In the genomic region with DNA sequence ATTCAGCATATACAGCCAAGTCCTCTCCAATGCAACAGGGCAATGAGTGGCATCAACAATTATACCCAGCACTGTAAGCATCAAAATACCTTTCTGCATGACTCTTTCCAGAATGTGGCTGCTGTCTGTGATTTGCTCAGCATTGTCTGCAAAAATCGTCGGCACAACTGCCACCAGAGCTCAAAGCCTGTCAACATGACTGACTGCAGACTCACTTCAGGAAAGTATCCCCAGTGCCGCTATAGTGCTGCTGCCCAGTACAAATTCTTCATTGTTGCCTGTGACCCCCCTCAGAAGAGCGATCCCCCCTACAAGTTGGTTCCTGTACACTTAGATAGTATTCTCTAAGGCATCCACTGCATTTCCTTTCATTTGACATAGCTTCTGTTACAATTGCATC, we compare ENCODE assay signal across 9 cellular contexts. TPM values are rescaled to one million over a fixed set of nuclear protein-coding genes. Genes with fewer than 3 reads are reported as not detected.
A peak's percentile ranks its signal among the peaks of the same experiment; 100 is the strongest.
DNase-seq lines count a peak whose midpoint lies in the region; ATAC-seq, FAIRE-seq and TF ChIP-seq lines count a peak whose summit lies in the region.
"Had no signal": no experiment of that assay in that cellular context is flagged by ENCODE, and none has a peak within 500 bp of the region (broad histone marks: within the 10 kb centered on the region; RNA-seq: fewer than 3 reads in every experiment).

No MANE protein-coding gene starts in this region.

- no peaks in the 10 kb centered on the region for H3K27me3 ChIP-seq in CD8-positive, alpha-beta T cell (ENCODE audit: insufficient read depth, low read length)
- H3K27me3 ChIP-seq in MM.1S (replicated peaks; ENCODE audit: insufficient read depth, low read length) (no peaks in the 10 kb centered on the region), H1 (replicated peaks in 1 of 4; ENCODE audit: control insufficient read depth in 3 of 4, extremely low read depth in 1 of 4, insufficient read depth in 3 of 4, low read length in 3 of 4) (no peaks in the 10 kb centered on the region), neuron (ENCODE audit: insufficient read depth, low read length) (no peaks in the 10 kb centered on the region)

- H4K91ac ChIP-seq in H1 (replicated peaks; ENCODE audit: insufficient read length, low read length), result peak overlapping the region; percentile 76

- H3K14ac ChIP-seq in H1 (ENCODE audit: insufficient read length), result no peak overlapping the region

- H3K36me3 ChIP-seq in CD8-positive, alpha-beta T cell (ENCODE audit: insufficient read depth, low read length), result no peaks in the 10 kb centered on the region
- H3K36me3 ChIP-seq in MM.1S (replicated peaks; ENCODE audit: insufficient read depth, low read length) (no peaks in the 10 kb centered on the region), H1 (ENCODE audit: control insufficient read depth in 2 of 4, insufficient read depth in 4 of 4, low read length in 3 of 4) (no peaks in the 10 kb centered on the region), neuron (ENCODE audit: insufficient read depth, low read length) (no peaks in the 10 kb centered on the region)

- no peak for ATAC-seq in CD8-positive, alpha-beta T cell
- no peak for ATAC-seq in HG03460 (IDR thresholded peaks at IDR 0.05; ENCODE audit: unreplicated experiment)
- ATAC-seq in GM21360 (IDR thresholded peaks at IDR 0.05; ENCODE audit: unreplicated experiment), result no peak

- no peak for TF ChIP-seq EP300 in H1 (IDR thresholded peaks at IDR 0.05; ENCODE audit: borderline replicate concordance in 1 of 2, low read depth in 2 of 2, low read length in 2 of 2)

- H3K27ac Mint-ChIP-seq in CD8-positive, alpha-beta T cell, result peak overlapping the region; percentile 72
- H3K27ac Mint-ChIP-seq in glutamatergic neuron (ENCODE audit: unreplicated experiment), result no peak overlapping the region

- CTCF ChIA-PET in CD8-positive, alpha-beta T cell (lab: Charles Lee), result interaction anchor here (0.9 to 1.4 kb wide), 3 partner anchors 76 to 168 kb away, joined by 3 read pairs; no protein-coding TSS in a partner anchor
- CTCF ChIA-PET in H1 (lab: Charles Lee; ENCODE audit: partially characterized antibody), result interaction anchor here (0.8 to 2.5 kb wide), 3 partner anchors 9 to 73 kb away, joined by 3 to 10 read pairs (median 3); no protein-coding TSS in a partner anchor

- no peak for FAIRE-seq in H1 (lab: Jason Lieb, UNC)

- peaks cover 32% of the 10 kb centered on the region for H3K4me1 Mint-ChIP-seq in CD8-positive, alpha-beta T cell (ENCODE audit: low read depth)
- no peaks in the 10 kb centered on the region for H3K4me1 Mint-ChIP-seq in glutamatergic neuron (ENCODE audit: low read depth, unreplicated experiment)

- H3F3A ChIP-seq in MM.1S (ENCODE audit: insufficient read depth, low read length), result no peaks in the 10 kb centered on the region

- no peaks in the 10 kb centered on the region for H3K9me2 ChIP-seq in MM.1S (replicated peaks; ENCODE audit: insufficient read depth, low read length)

- no peaks in the 10 kb centered on the region for H3K79me1 ChIP-seq in H1 (ENCODE audit: low read depth, low read length)

- H2BK5ac ChIP-seq in H1 (ENCODE audit: low read depth, low read length), result peak overlapping the region; percentile 7; the same call in 1 of the 2 replicates

- no peak for TF ChIP-seq RAD21 in H1 (IDR thresholded peaks at IDR 0.05 in 1 of 2, conservative IDR thresholded peaks at IDR 0.05 in 1 of 2; ENCODE audit: low read depth in 2 of 2, low read length in 2 of 2)

- intact Hi-C loops in CD8-positive, alpha-beta T cell (cut with DNase I, micrococcal nuclease), result no loop called here

- no peak overlapping the region for H4K5ac ChIP-seq in H1 (ENCODE audit: insufficient read length, low read depth, low read length)

- H3K4me2 ChIP-seq in MM.1S (ENCODE audit: low read depth, low read length) (peak overlapping the region; percentile 60), H1 (ENCODE audit: insufficient read depth in 1 of 2, low read depth in 2 of 2, low read length in 2 of 2) (peak overlapping the region; percentile 26 to 38; a peak in 3 of 4 replicates)

- H3K4me3 ChIP-seq in CD8-positive, alpha-beta T cell (ENCODE audit: low read depth, low read length), result peak overlapping the region; percentile 22
- peak overlapping the region; percentile 42 for H3K4me3 ChIP-seq in MM.1S (ENCODE audit: low read length)
- no peak overlapping the region for H3K4me3 ChIP-seq in H1 (ENCODE audit: extremely low read depth in 1 of 4, insufficient read depth in 2 of 4, low read depth in 3 of 4, low read length in 4 of 4)
- peak overlapping the region; percentile 44 for H3K4me3 ChIP-seq in neuron (ENCODE audit: low read length)

- H2AK5ac ChIP-seq in H1 (ENCODE audit: low read depth, low read length), result no peak overlapping the region

- no peak overlapping the region for H4K8ac ChIP-seq in H1 (ENCODE audit: extremely low read depth, insufficient read depth, low read length)

- no peaks in the 10 kb centered on the region for H4K20me1 ChIP-seq in MM.1S (ENCODE audit: insufficient read depth, low read length)
- H4K20me1 ChIP-seq in H1 (replicated peaks in 1 of 2; ENCODE audit: control insufficient read depth in 1 of 2, insufficient read depth in 2 of 2, low read length in 2 of 2), result no peaks in the 10 kb centered on the region

- H3K18ac ChIP-seq in H1 (ENCODE audit: extremely low read depth, low read length), result peak overlapping the region; percentile 84; the same call in 1 of the 2 replicates

- 70% methylated on average over 4 of the region's 4 CpGs; no CpG with 5 or more reads in 1 of the 2 experiments for WGBS in H1 (ENCODE audit: extremely low coverage in 1 of 2, insufficient coverage in 1 of 2, insufficient read length in 1 of 2, insufficient replicate concordance in 2 of 2, low coverage in 1 of 2, low lambda C conversion rate in 2 of 2, missing lambda C conversion rate in 1 of 2), 2 experiments

- no peak overlapping the region for H3K9ac ChIP-seq in MM.1S (ENCODE audit: low read length)
- no peak overlapping the region for H3K9ac ChIP-seq in H1 (replicated peaks in 1 of 4; ENCODE audit: extremely low read depth in 1 of 4, low read depth in 3 of 4, low read length in 3 of 4)

- POLR2A ChIA-PET in CD8-positive, alpha-beta T cell (lab: Charles Lee), result no interaction called here
- POLR2A ChIA-PET in H1 (lab: Charles Lee; ENCODE audit: partially characterized antibody), result no interaction called here

- H2BK15ac ChIP-seq in H1 (ENCODE audit: low read length), result no peak overlapping the region

- H3K4me1 ChIP-seq in CD8-positive, alpha-beta T cell (ENCODE audit: insufficient read depth, low read length), result peaks cover 29% of the 10 kb centered on the region
- H3K4me1 ChIP-seq in MM.1S (ENCODE audit: low read length), result no peaks in the 10 kb centered on the region
- H3K4me1 ChIP-seq in H1 (replicated peaks in 1 of 4; ENCODE audit: control insufficient read depth in 3 of 4, insufficient read depth in 4 of 4, low read length in 3 of 4), result peaks cover 4 to 11% (median 5%) of the 10 kb centered on the region in 4 experiments; a peak in 6 of 7 replicates
- H3K4me1 ChIP-seq in neuron (ENCODE audit: insufficient read depth, low read length), result peaks cover 15% of the 10 kb centered on the region

- peak in 1 of 7 experiments; percentile 49 for DNase-seq in CD8-positive, alpha-beta T cell
- DNase-seq in MM.1S, result no peak
- no peak for DNase-seq in H1 (ENCODE audit: low read depth in 1 of 2, low spot score in 2 of 2)
- no peak for DNase-seq in glutamatergic neuron
- DNase-seq in activated CD4-positive, alpha-beta T cell treated with anti-CD3 and anti-CD28 coated beads, Interleukin-2, amount 50 U/mL, for 4 hours, result no peak

- no peak overlapping the region for H3K27ac ChIP-seq in CD8-positive, alpha-beta T cell (ENCODE audit: low read depth, low read length)
- peak overlapping the region; percentile 63; the same call in 1 of the 2 replicates for H3K27ac ChIP-seq in MM.1S (ENCODE audit: low read length)
- no peak overlapping the region for H3K27ac ChIP-seq in H1 (ENCODE audit: low read depth, low read length)

- no peak overlapping the region for H3K23ac ChIP-seq in H1 (ENCODE audit: insufficient read length)

- no peaks in the 10 kb centered on the region for H3K9me3 Mint-ChIP-seq in CD8-positive, alpha-beta T cell
- peaks cover 2% of the 10 kb centered on the region for H3K9me3 Mint-ChIP-seq in glutamatergic neuron (ENCODE audit: unreplicated experiment)

- H2BK12ac ChIP-seq in H1 (ENCODE audit: low read depth, low read length), result peak overlapping the region; percentile 96; the same call in 1 of the 2 replicates

- no peaks in the 10 kb centered on the region for H3K27me3 Mint-ChIP-seq in CD8-positive, alpha-beta T cell (ENCODE audit: low read depth)
- no peaks in the 10 kb centered on the region for H3K27me3 Mint-ChIP-seq in glutamatergic neuron (ENCODE audit: unreplicated experiment)

- no peak for TF ChIP-seq CTCF in CD8-positive, alpha-beta T cell (IDR thresholded peaks at IDR 0.05)
- TF ChIP-seq CTCF in MM.1S (IDR thresholded peaks at IDR 0.05; ENCODE audit: low read length), result no peak
- TF ChIP-seq CTCF in H1 (IDR thresholded peaks at IDR 0.05; ENCODE audit: control extremely low read depth in 1 of 3, insufficient read depth in 1 of 3, low read depth in 1 of 3, low read length in 3 of 3), result no peak
- TF ChIP-seq CTCF in glutamatergic neuron (IDR thresholded peaks at IDR 0.05; ENCODE audit: partially characterized antibody, unreplicated experiment), result no peak

- TF ChIP-seq POLR2A in H1 (IDR thresholded peaks at IDR 0.05; ENCODE audit: control extremely low read depth in 1 of 2, low read depth in 2 of 2, low read length in 2 of 2), result no peak

- no peaks in the 10 kb centered on the region for H3K23me2 ChIP-seq in H1 (ENCODE audit: low read depth, low read length)

- peak overlapping the region; percentile 67 for H2AFZ ChIP-seq in MM.1S (ENCODE audit: low read length)
- H2AFZ ChIP-seq in H1 (ENCODE audit: low read length), result no peak overlapping the region; the same call in 1 of the 2 replicates
- H2AFZ ChIP-seq in neuron (ENCODE audit: low read depth, low read length), result peak overlapping the region; percentile 85

- H3K79me2 ChIP-seq in MM.1S (ENCODE audit: low read length) (no peaks in the 10 kb centered on the region), H1 (ENCODE audit: control insufficient read depth in 1 of 2, insufficient read depth in 2 of 2, low read length in 2 of 2) (no peaks in the 10 kb centered on the region)

- no peaks in the 10 kb centered on the region for H3K9me3 ChIP-seq in CD8-positive, alpha-beta T cell (ENCODE audit: low read length)
- H3K9me3 ChIP-seq in MM.1S (replicated peaks; ENCODE audit: insufficient read depth, low read length) (no peaks in the 10 kb centered on the region), H1 (ENCODE audit: insufficient read depth in 2 of 2, low read depth in 1 of 2, low read length in 1 of 2) (no peaks in the 10 kb centered on the region), neuron (ENCODE audit: low read length) (no peaks in the 10 kb centered on the region)

- H3K56ac ChIP-seq in H1 (replicated peaks; ENCODE audit: insufficient read length, low read depth, low read length), result no peak overlapping the region

- H2BK20ac ChIP-seq in H1 (ENCODE audit: low read length), result peak overlapping the region; percentile 6; the same call in 1 of the 2 replicates

- peak overlapping the region; percentile 57 for H2BK120ac ChIP-seq in H1 (replicated peaks; ENCODE audit: low read depth, low read length)

- no peaks in the 10 kb centered on the region for H3K36me3 Mint-ChIP-seq in CD8-positive, alpha-beta T cell
- no peaks in the 10 kb centered on the region for H3K36me3 Mint-ChIP-seq in glutamatergic neuron (ENCODE audit: unreplicated experiment)

- H3K4me3 Mint-ChIP-seq in CD8-positive, alpha-beta T cell, result peak overlapping the region; percentile 71
- H3K4me3 Mint-ChIP-seq in glutamatergic neuron (ENCODE audit: unreplicated experiment), result no peak overlapping the region

- H3K4ac ChIP-seq in H1 (replicated peaks; ENCODE audit: insufficient read length, low read depth, low read length), result peak overlapping the region; percentile 93

RNA-seq across cellular contexts. Expression of gene RNASE6, which starts 0.7 kb away (rescaled TPM):
- under 1 TPM in 1 of 2 experiments, not detected in 1; 0.33 TPM for total RNA-seq in CD8-positive, alpha-beta T cell
- not detected in 2 replicates for total RNA-seq in H1 (2021; fragmentation: NEBNext Ultra II Directional; extraction: Animal tissue kit (Norgen Biotek cat#: 25700))
- polyA plus RNA-seq in H1 (2011; rRNA removed), result 0.12 TPM in 1 of 2 replicates, not detected in the other
- polyA plus RNA-seq in H1 (2011; cell fraction: cytosol; rRNA removed), result not detected
- polyA plus RNA-seq in H1 (2011; cell fraction: nucleus; rRNA removed), result not detected
- polyA plus RNA-seq in H1 (2012, experiment 1 of 2), result not detected in 4 replicates
- 0.25 TPM for polyA plus RNA-seq in H1 (2012, experiment 2 of 2)
- 0.22 TPM for polyA plus RNA-seq in H1 (2013, experiment 1 of 2)
- 0.42 TPM for polyA plus RNA-seq in H1 (2013, experiment 2 of 2)
- polyA minus RNA-seq in H1 (2011; rRNA and poly(A)+ RNA removed), result not detected in 2 replicates
- polyA minus RNA-seq in H1 (2011; cell fraction: cytosol; rRNA and poly(A)+ RNA removed), result not detected
- polyA minus RNA-seq in H1 (2011; cell fraction: nucleus; rRNA and poly(A)+ RNA removed), result not detected
- total RNA-seq in glutamatergic neuron (ENCODE audit: unreplicated experiment), result not detected

RNA-seq across cellular contexts. Expression of gene EDDM3B, which starts 13.6 kb away (rescaled TPM):
- not detected for total RNA-seq in CD8-positive, alpha-beta T cell
- not detected in 2 replicates for total RNA-seq in H1 (2021; fragmentation: NEBNext Ultra II Directional; extraction: Animal tissue kit (Norgen Biotek cat#: 25700))
- not detected in 2 replicates for polyA plus RNA-seq in H1 (2011; rRNA removed)
- not detected for polyA plus RNA-seq in H1 (2011; cell fraction: cytosol; rRNA removed)
- polyA plus RNA-seq in H1 (2011; cell fraction: nucleus; rRNA removed), result not detected
- polyA plus RNA-seq in H1 (2012, experiment 1 of 2), result not detected in 4 replicates
- polyA plus RNA-seq in H1 (2012, experiment 2 of 2), result not detected
- not detected for polyA plus RNA-seq in H1 (2013, experiment 1 of 2)
- not detected for polyA plus RNA-seq in H1 (2013, experiment 2 of 2)
- polyA minus RNA-seq in H1 (2011; rRNA and poly(A)+ RNA removed), result not detected in 2 replicates
- not detected for polyA minus RNA-seq in H1 (2011; cell fraction: cytosol; rRNA and poly(A)+ RNA removed)
- not detected for polyA minus RNA-seq in H1 (2011; cell fraction: nucleus; rRNA and poly(A)+ RNA removed)
- total RNA-seq in glutamatergic neuron (ENCODE audit: unreplicated experiment), result not detected
- total RNA-seq: Daoy had no signal

RNA-seq across cellular contexts. Expression of gene RNASE1, which starts 20.8 kb away (rescaled TPM):
- not detected for total RNA-seq in CD8-positive, alpha-beta T cell
- 2.2 and 3.0 TPM in 2 replicates for total RNA-seq in H1 (2021; fragmentation: NEBNext Ultra II Directional; extraction: Animal tissue kit (Norgen Biotek cat#: 25700))
- polyA plus RNA-seq in H1 (2011; rRNA removed), result 10.2 and 13.4 TPM in 2 replicates
- 9.9 TPM for polyA plus RNA-seq in H1 (2011; cell fraction: cytosol; rRNA removed)
- 44.7 TPM for polyA plus RNA-seq in H1 (2011; cell fraction: nucleus; rRNA removed)
- polyA plus RNA-seq in H1 (2012, experiment 1 of 2), result 5.2 to 10.2 TPM (median 9.3 TPM) in 4 replicates
- 3.0 TPM for polyA plus RNA-seq in H1 (2012, experiment 2 of 2)
- polyA plus RNA-seq in H1 (2013, experiment 1 of 2), result 0.87 TPM
- 0.85 TPM for polyA plus RNA-seq in H1 (2013, experiment 2 of 2)
- 6.5 and 7.7 TPM in 2 replicates for polyA minus RNA-seq in H1 (2011; rRNA and poly(A)+ RNA removed)
- polyA minus RNA-seq in H1 (2011; cell fraction: cytosol; rRNA and poly(A)+ RNA removed), result not detected
- 3.8 TPM for polyA minus RNA-seq in H1 (2011; cell fraction: nucleus; rRNA and poly(A)+ RNA removed)
- not detected for total RNA-seq in glutamatergic neuron (ENCODE audit: unreplicated experiment)

RNA-seq across cellular contexts. Expression of gene EDDM3A, which starts 36.1 kb away (rescaled TPM):
- total RNA-seq in CD8-positive, alpha-beta T cell, result not detected
- not detected in 2 replicates for total RNA-seq in H1 (2021; fragmentation: NEBNext Ultra II Directional; extraction: Animal tissue kit (Norgen Biotek cat#: 25700))
- polyA plus RNA-seq in H1 (2011; rRNA removed), result 0.09 and 0.11 TPM in 2 replicates
- 0.12 TPM for polyA plus RNA-seq in H1 (2011; cell fraction: cytosol; rRNA removed)
- polyA plus RNA-seq in H1 (2011; cell fraction: nucleus; rRNA removed), result not detected
- polyA plus RNA-seq in H1 (2012, experiment 1 of 2), result 0.19 TPM in 1 of 4 replicates, not detected in the others
- not detected for polyA plus RNA-seq in H1 (2012, experiment 2 of 2)
- polyA plus RNA-seq in H1 (2013, experiment 1 of 2), result not detected
- polyA plus RNA-seq in H1 (2013, experiment 2 of 2), result not detected
- polyA minus RNA-seq in H1 (2011; rRNA and poly(A)+ RNA removed), result not detected in 2 replicates
- polyA minus RNA-seq in H1 (2011; cell fraction: cytosol; rRNA and poly(A)+ RNA removed), result not detected
- not detected for polyA minus RNA-seq in H1 (2011; cell fraction: nucleus; rRNA and poly(A)+ RNA removed)
- total RNA-seq in glutamatergic neuron (ENCODE audit: unreplicated experiment), result not detected
- total RNA-seq: Daoy had no signal

Comparison
In these comparisons a context has a peak if more than half of its experiments do, and no peak if none do; other contexts are left out.
1. H3K4me3 ChIP-seq: peak in CD8-positive, alpha-beta T cell (single experiment), MM.1S (single experiment) and neuron (single experiment); none in H1 (0 of 4).